ENCODE assay signal across 1 cellular context in the genomic region with DNA sequence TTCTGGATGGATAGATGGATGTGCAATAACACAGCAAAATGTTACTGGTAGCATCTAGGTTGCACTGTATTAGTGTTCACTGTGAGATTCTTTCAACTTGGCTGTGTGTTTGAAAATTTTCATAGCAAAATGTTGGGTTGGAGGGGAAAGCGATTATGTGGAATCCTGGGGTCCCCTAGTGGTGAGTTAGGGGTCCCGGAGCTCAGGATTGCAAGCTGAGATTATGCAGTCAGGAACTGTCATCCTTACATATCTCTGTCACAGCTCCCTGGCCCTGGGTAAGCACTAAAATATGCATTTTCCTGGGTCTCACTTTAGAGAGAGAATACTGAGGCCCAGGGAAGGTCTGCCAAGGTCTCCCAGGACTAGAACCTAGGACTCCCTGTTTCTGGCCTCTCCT.
TF ChIP-seq lines count a peak whose summit lies in the region.

No MANE protein-coding gene starts in this region.

TF ChIP-seq in HCT116, 20 proteins besides CTCF, POLR2A, EP300 and RAD21 (continued from another document):
- TF ChIP-seq, protein P1, sequence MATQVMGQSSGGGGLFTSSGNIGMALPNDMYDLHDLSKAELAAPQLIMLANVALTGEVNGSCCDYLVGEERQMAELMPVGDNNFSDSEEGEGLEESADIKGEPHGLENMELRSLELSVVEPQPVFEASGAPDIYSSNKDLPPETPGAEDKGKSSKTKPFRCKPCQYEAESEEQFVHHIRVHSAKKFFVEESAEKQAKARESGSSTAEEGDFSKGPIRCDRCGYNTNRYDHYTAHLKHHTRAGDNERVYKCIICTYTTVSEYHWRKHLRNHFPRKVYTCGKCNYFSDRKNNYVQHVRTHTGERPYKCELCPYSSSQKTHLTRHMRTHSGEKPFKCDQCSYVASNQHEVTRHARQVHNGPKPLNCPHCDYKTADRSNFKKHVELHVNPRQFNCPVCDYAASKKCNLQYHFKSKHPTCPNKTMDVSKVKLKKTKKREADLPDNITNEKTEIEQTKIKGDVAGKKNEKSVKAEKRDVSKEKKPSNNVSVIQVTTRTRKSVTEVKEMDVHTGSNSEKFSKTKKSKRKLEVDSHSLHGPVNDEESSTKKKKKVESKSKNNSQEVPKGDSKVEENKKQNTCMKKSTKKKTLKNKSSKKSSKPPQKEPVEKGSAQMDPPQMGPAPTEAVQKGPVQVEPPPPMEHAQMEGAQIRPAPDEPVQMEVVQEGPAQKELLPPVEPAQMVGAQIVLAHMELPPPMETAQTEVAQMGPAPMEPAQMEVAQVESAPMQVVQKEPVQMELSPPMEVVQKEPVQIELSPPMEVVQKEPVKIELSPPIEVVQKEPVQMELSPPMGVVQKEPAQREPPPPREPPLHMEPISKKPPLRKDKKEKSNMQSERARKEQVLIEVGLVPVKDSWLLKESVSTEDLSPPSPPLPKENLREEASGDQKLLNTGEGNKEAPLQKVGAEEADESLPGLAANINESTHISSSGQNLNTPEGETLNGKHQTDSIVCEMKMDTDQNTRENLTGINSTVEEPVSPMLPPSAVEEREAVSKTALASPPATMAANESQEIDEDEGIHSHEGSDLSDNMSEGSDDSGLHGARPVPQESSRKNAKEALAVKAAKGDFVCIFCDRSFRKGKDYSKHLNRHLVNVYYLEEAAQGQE (IDR thresholded peaks at IDR 0.05; ENCODE audit: low read depth): no peak
